In the genomic region with DNA sequence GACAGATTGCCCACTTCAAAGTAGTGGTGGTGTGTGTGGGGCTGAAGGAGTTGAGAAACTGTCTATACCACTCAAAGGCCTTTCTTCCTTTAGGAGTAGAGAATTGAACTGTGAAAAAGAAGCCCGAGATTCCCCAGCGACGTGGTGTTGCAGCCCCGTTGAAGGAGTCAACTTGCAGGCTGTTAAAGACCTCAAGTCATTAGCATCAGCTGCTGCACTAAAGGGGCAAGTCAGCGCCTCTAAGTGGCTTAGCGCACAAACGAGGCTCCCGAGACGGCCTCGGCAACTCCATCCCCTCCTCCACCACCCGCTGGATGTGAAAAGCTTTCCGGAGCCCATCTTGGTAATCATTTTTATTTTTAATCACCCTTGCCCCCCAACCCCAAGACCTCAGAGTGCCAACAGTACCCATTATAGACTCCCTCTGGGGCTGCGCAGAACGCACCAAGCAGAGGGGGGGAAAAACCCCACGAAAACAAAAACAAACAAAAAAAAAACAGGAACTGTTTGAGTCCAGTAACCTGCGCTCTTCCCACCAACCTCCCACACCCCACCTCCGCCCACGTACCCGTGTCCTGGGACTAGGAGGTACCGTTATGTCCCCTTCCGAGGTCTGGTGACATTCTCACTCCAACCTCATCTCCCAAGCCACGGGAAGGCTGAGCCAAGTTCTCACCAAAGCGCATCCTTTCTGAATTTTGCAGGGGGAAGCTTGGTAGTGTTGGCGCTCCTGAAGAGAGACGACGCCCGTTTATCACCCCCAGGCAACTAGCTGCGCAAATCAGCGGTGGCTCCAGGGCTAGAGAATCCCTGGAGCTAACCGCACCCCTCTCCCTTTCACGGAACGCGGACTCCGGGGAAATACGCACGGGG, we compare ENCODE assay signal across 10 cellular contexts. TPM values are rescaled to one million over a fixed set of nuclear protein-coding genes. Genes with fewer than 3 reads are reported as not detected.
DNase-seq lines count a peak whose midpoint lies in the region; ATAC-seq and TF ChIP-seq lines count a peak whose summit lies in the region.
"Had no signal": no experiment of that assay in that cellular context is flagged by ENCODE, and none has a peak within 500 bp of the region (broad histone marks: within the 10 kb centered on the region; RNA-seq: fewer than 3 reads in every experiment).

No MANE protein-coding gene starts in this region.

- H3K27me3 ChIP-seq in GM23338 (ENCODE audit: insufficient read depth) (peaks cover 100% of the 10 kb centered on the region), mononuclear cell (ENCODE audit: insufficient read depth, low read length) (peaks cover 54% of the 10 kb centered on the region), transverse colon (peaks cover 91% of the 10 kb centered on the region)

- H3K4me1 ChIP-seq in GM23338 (ENCODE audit: insufficient read depth) (peaks cover 31% of the 10 kb centered on the region), mononuclear cell (ENCODE audit: insufficient read depth, low read length) (peaks cover 32% of the 10 kb centered on the region), transverse colon (peaks cover 0 to 8% (median 4%) of the 10 kb centered on the region in 4 donors)

- H3K4me3 Mint-ChIP-seq in GM23338: peak overlapping the region; percentile 59

- ATAC-seq in GM23338 (peak; percentile 78), GM21723 (IDR thresholded peaks at IDR 0.05; ENCODE audit: unreplicated experiment) (no peak), sciatic nerve (no peak), GM19397 (IDR thresholded peaks at IDR 0.05; ENCODE audit: unreplicated experiment) (no peak)
- ATAC-seq: left colon had no signal

- TF ChIP-seq EP300 in transverse colon (IDR thresholded peaks at IDR 0.05; ENCODE audit: low read depth): no peak

- intact Hi-C loops in sciatic nerve (cut with DNase I): no loop called here
- intact Hi-C loops in transverse colon (cut with DNase I; ENCODE audit: low total_unique reads): no loop called here

- H3K9me3 ChIP-seq in mononuclear cell (ENCODE audit: low read depth, low read length) (no peaks in the 10 kb centered on the region), transverse colon (no peaks in the 10 kb centered on the region)

- TF ChIP-seq CTCF in GM23338 (conservative IDR thresholded peaks at IDR 0.05; ENCODE audit: low read depth in 2 of 2) (no peak), astrocyte of the cerebellum (IDR thresholded peaks at IDR 0.05; ENCODE audit: low read depth, low read length, missing control alignments) (no peak), transverse colon (IDR thresholded peaks at IDR 0.05) (no peak)

- H3K36me3 ChIP-seq in GM23338 (ENCODE audit: insufficient read depth) (no peaks in the 10 kb centered on the region), transverse colon (no peaks in the 10 kb centered on the region)

- no peak for TF ChIP-seq POLR2A in transverse colon (IDR thresholded peaks at IDR 0.05)

- no peaks in the 10 kb centered on the region; the same call in 2 of the 3 replicates for H3K36me3 Mint-ChIP-seq in GM23338 (ENCODE audit: low read depth)

- H3F3A ChIP-seq in GM23338 (replicated peaks; ENCODE audit: low read depth): peaks cover 27% of the 10 kb centered on the region; the same call in 1 of the 2 replicates

- H3K9me2 ChIP-seq in GM23338 (ENCODE audit: insufficient read depth): no peaks in the 10 kb centered on the region

- H3K4me1 Mint-ChIP-seq in GM23338: peaks cover 29% of the 10 kb centered on the region

- WGBS in transverse colon (ENCODE audit: low coverage in 1 of 2), 2 donors: 45 to 49% methylated on average over 6 to 36 of the region's 36 CpGs

- H3K27ac ChIP-seq in GM23338 (ENCODE audit: low read depth) (no peak overlapping the region), transverse colon (no peak overlapping the region)

- H3K4me2 ChIP-seq in GM23338: peak overlapping the region; percentile 78

- peaks cover 4% of the 10 kb centered on the region; the same call in 1 of the 3 replicates for H3K9me3 Mint-ChIP-seq in GM23338

- in situ Hi-C loops in astrocyte of the cerebellum (cut with HindIII; ENCODE audit: low sequenced_read_pairs): no loop called here
- in situ Hi-C loops in transverse colon (cut with MboI; ENCODE audit: low pct_ligation_motif_present in 1 of 4, low pct_unique_long_range_greater_than_20kb in 1 of 4, low sequenced_read_pairs in 3 of 4): no loop called here

- DNase-seq in Ammon's horn (ENCODE audit: low spot score): peak; percentile 65
- peak; percentile 86 for DNase-seq in GM23338 (ENCODE audit: low spot score)
- no peak for DNase-seq in astrocyte of the cerebellum (ENCODE audit: low read depth)
- DNase-seq in sciatic nerve (ENCODE audit: low spot score): no peak
- DNase-seq in transverse colon: no peak
- DNase-seq: activated CD8-positive, alpha-beta memory T cell treated with anti-CD3 and anti-CD28 coated beads for 24 hours; left colon had no signal

- peaks cover 100% of the 10 kb centered on the region for H3K27me3 Mint-ChIP-seq in GM23338 (ENCODE audit: insufficient read depth, low read depth, poor library complexity)

- no peaks in the 10 kb centered on the region for H3K79me2 ChIP-seq in GM23338 (replicated peaks; ENCODE audit: insufficient read depth)

- no peak overlapping the region for H3K27ac Mint-ChIP-seq in GM23338

- H4K20me1 ChIP-seq in GM23338 (replicated peaks; ENCODE audit: insufficient read depth): peaks cover 69% of the 10 kb centered on the region

- no peak overlapping the region for H2AFZ ChIP-seq in GM23338

- peak overlapping the region; percentile 49 for H3K4me3 ChIP-seq in GM23338
- H3K4me3 ChIP-seq in astrocyte of the cerebellum (ENCODE audit: low read depth, low read length): peak overlapping the region; percentile 47
- H3K4me3 ChIP-seq in mononuclear cell (ENCODE audit: low read length): peak overlapping the region; percentile 24
- no peak overlapping the region for H3K4me3 ChIP-seq in transverse colon

TF ChIP-seq in GM23338, 12 proteins besides CTCF, POLR2A, EP300 and RAD21 (continues in another document):
- TF ChIP-seq JUNB (IDR thresholded peaks at IDR 0.05; ENCODE audit: unreplicated experiment): no peak
- no peak for TF ChIP-seq ZNF331 (CRISPR knock-in tag; IDR thresholded peaks at IDR 0.05; ENCODE audit: low read depth)
- no peak for TF ChIP-seq NANOG (IDR thresholded peaks at IDR 0.05; ENCODE audit: borderline replicate concordance)
- TF ChIP-seq CREB1 (CRISPR knock-in tag; IDR thresholded peaks at IDR 0.05; ENCODE audit: low read depth): no peak
- TF ChIP-seq POLR2AphosphoS5 (IDR thresholded peaks at IDR 0.05; ENCODE audit: low read depth): peak; percentile 77
- TF ChIP-seq, protein P1, sequence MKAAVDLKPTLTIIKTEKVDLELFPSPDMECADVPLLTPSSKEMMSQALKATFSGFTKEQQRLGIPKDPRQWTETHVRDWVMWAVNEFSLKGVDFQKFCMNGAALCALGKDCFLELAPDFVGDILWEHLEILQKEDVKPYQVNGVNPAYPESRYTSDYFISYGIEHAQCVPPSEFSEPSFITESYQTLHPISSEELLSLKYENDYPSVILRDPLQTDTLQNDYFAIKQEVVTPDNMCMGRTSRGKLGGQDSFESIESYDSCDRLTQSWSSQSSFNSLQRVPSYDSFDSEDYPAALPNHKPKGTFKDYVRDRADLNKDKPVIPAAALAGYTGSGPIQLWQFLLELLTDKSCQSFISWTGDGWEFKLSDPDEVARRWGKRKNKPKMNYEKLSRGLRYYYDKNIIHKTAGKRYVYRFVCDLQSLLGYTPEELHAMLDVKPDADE (IDR thresholded peaks at IDR 0.05): 0 out of 2 replicates have a peak, but pooled peaks have one; percentile 19
- TF ChIP-seq ZNF114 (CRISPR knock-in tag; IDR thresholded peaks at IDR 0.05): no peak
- no peak for TF ChIP-seq EZH2phosphoT487 (IDR thresholded peaks at IDR 0.05; ENCODE audit: unreplicated experiment)

RNA-seq across cellular contexts. Expression of a gene that starts 0.8 kb away (rescaled TPM):
- total RNA-seq in GM23338 (2014; rRNA removed; shearing (Covaris generic)): not detected in 2 replicates
- polyA plus RNA-seq in GM23338 (2016; fragmentation: Nextera tagmentation; extraction: Ambion mirVana): 0.16 TPM in 1 of 2 replicates, not detected in the other
- total RNA-seq in mononuclear cell: 4.8 TPM
- 8.0 TPM for total RNA-seq in sciatic nerve
- 1 to 10 TPM in 3 of 4 donors, under 1 TPM in 1; 0.20 to 5.2 (median 3.2) TPM for total RNA-seq in transverse colon

Comparison
In these comparisons a context has a peak if more than half of its experiments do, and no peak if none do; other contexts are left out.
1. DNase-seq: peak in Ammon's horn (single experiment) and GM23338 (single experiment); none in astrocyte of the cerebellum (single experiment), sciatic nerve (single experiment) and transverse colon (single experiment).
2. H3K4me3 ChIP-seq: peak in GM23338 (single experiment), astrocyte of the cerebellum (single experiment) and mononuclear cell (single experiment); none in transverse colon (0 of 4).